1 cellular context compared by ENCODE assay signal in the genomic region with DNA sequence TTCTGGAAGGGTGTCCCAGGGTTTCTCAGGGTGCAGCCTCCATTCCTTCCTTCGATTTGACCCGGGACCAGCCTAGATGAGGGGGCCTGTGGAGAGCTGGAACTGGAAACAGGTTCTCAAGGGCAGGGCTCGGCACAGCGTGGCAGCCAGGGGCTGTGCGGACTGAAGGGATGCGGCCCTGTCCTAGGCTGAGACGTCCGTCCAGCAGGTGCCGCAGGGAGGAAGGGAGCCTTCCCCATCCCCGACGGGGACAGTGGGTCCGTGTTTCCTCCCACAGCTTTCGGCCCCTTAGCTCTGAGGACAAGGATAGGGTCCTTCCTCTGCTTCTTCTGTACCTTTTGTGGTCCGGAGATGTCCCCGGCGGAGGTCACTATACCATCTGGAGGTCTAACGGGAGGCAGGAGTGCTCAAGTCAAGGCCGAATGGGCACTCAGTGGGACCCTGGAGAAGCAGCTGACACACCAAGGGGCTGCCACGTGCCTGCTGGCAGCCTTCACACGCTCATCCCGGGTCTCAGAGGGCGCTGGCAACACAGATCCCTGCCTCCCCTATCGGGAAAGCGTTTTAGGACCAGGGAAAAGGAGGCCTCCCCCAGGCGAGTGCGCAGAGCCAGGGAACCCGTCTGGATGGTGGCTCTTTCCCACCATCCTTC.
TF ChIP-seq lines count a peak whose summit lies in the region.

No MANE protein-coding gene starts in this region.

TF ChIP-seq in IMR-90, 13 proteins besides CTCF, POLR2A, EP300 and RAD21:
- no peak for TF ChIP-seq SMC3 (IDR thresholded peaks at IDR 0.05; ENCODE audit: low read depth, low read length)
